ENCODE assay signal across 8 cellular contexts in the genomic region with DNA sequence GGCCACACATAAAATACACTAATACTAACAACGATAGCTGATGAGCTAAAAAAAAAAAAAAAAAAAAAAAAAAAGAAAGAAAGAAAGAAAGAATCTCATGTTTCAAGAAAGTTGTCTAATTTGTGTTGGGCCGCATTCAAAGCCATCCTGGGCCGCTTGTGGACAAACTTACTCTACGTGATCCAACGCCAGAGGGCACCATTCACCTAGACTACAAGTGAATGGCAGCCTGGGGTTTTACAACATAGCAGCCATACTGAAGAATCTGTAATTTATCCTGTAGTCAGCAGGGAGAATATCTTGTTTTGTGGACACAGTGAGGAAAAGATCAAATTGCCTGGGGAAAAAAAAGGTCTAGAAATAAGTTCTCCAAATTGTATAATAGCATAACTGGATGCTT. TPM values are rescaled to one million over a fixed set of nuclear protein-coding genes. Genes with fewer than 3 reads are reported as not detected.
A peak's percentile ranks its signal among the peaks of the same experiment; 100 is the strongest.
DNase-seq lines count a peak whose midpoint lies in the region; ATAC-seq, FAIRE-seq and TF ChIP-seq lines count a peak whose summit lies in the region.

No MANE protein-coding gene starts in this region.

- H3K36me3 Mint-ChIP-seq in T-helper 2 cell treated with Interferon-gamma antibody and Interleukin-4, amounts not matched to agents 5 μg/mL and 100 μg/mL, for 36 hours (ENCODE audit: low read depth) = peaks cover 2% of the 10 kb centered on the region

- H3K36me3 ChIP-seq in bronchial epithelial cell (ENCODE audit: control insufficient read depth, insufficient read depth, low read length) (no peaks in the 10 kb centered on the region), left lung (no peaks in the 10 kb centered on the region)

- TF ChIP-seq CTCF in 22Rv1 (IDR thresholded peaks at IDR 0.05) (peak; percentile 80), GM12872 (IDR thresholded peaks at IDR 0.05; ENCODE audit: insufficient read depth, low read depth, low read length) (peak; percentile 46), bronchial epithelial cell (IDR thresholded peaks at IDR 0.05; ENCODE audit: insufficient read depth, low read length, severe bottlenecking) (peak; percentile 67), left lung (IDR thresholded peaks at IDR 0.05) (peak; percentile 39 to 49)

- intact Hi-C loops in left lung (cut with DNase I) = loop anchor here in 1 of 2 donors (5.0 kb wide), 1 partner anchor 68 kb away; no protein-coding TSS in a partner anchor

- peaks cover 7% of the 10 kb centered on the region for H3K9me3 Mint-ChIP-seq in T-helper 2 cell treated with Interferon-gamma antibody and Interleukin-4, amounts not matched to agents 5 μg/mL and 100 μg/mL, for 36 hours

- H3K4me1 Mint-ChIP-seq in T-helper 2 cell treated with Interferon-gamma antibody and Interleukin-4, amounts not matched to agents 5 μg/mL and 100 μg/mL, for 36 hours (ENCODE audit: low read depth) = no peaks in the 10 kb centered on the region

- no peak overlapping the region for H3K27ac ChIP-seq in 22Rv1
- H3K27ac ChIP-seq in left lung = no peak overlapping the region

- ATAC-seq in left lung (peak; percentile 99), GM18873 (IDR thresholded peaks at IDR 0.05; ENCODE audit: low FRiP score, unreplicated experiment) (no peak)

- no peak overlapping the region for H3K4me3 Mint-ChIP-seq in T-helper 2 cell treated with Interferon-gamma antibody and Interleukin-4, amounts not matched to agents 5 μg/mL and 100 μg/mL, for 36 hours

- peaks cover 8% of the 10 kb centered on the region for H3K27me3 Mint-ChIP-seq in T-helper 2 cell treated with Interferon-gamma antibody and Interleukin-4, amounts not matched to agents 5 μg/mL and 100 μg/mL, for 36 hours (ENCODE audit: low read depth)

- FAIRE-seq in bronchial epithelial cell (lab: Jason Lieb, UNC) = no peak

- no peaks in the 10 kb centered on the region for H3K27me3 ChIP-seq in bronchial epithelial cell (ENCODE audit: control insufficient read depth, insufficient read depth, low read length)
- no peaks in the 10 kb centered on the region for H3K27me3 ChIP-seq in left lung

- H3K4me3 ChIP-seq in bronchial epithelial cell (ENCODE audit: low read depth, low read length) = no peak overlapping the region
- H3K4me3 ChIP-seq in left lung = no peak overlapping the region

- H3K27ac Mint-ChIP-seq in T-helper 2 cell treated with Interferon-gamma antibody and Interleukin-4, amounts not matched to agents 5 μg/mL and 100 μg/mL, for 36 hours = no peak overlapping the region

- H3K9me3 ChIP-seq in left lung = peaks cover 0 to 8% of the 10 kb centered on the region in 2 donors

- DNase-seq in LHCN-M2 (ENCODE audit: low read depth) (peak; percentile 33), bronchial epithelial cell (ENCODE audit: low read depth) (peak; percentile 77), left lung (peak in 1 of 2 donors; percentile 46)
- DNase-seq in T-helper 2 cell treated with Interferon-gamma antibody and Interleukin-4, amounts not matched to agents 5 μg/mL and 100 μg/mL, for 36 hours (ENCODE audit: low spot score) = peak; percentile 9
- DNase-seq in stimulated activated CD8-positive, alpha-beta memory T cell treated with anti-CD3 and anti-CD28 coated beads, Interleukin-4, amount 100 ng/mL, for 24 hours (ENCODE audit: low read depth) = peak; percentile 15

- H3K4me1 ChIP-seq in left lung = no peaks in the 10 kb centered on the region

RNA-seq across cellular contexts. Expression of gene CYP2J2, which starts 47.0 kb away (rescaled TPM):
- total RNA-seq in LHCN-M2 (2014; rRNA removed) (0.11 and 0.45 TPM in 2 replicates), bronchial epithelial cell (0.53 and 1.3 TPM in 2 replicates), left lung (1 to 10 TPM; 3.4 to 3.5 TPM)
- polyA plus RNA-seq in LHCN-M2 (2012) = 0.10 TPM
